8 cellular contexts compared by ENCODE assay signal in genomic region chrX:112642349-112642748, GRCh38. TPM values are rescaled to one million over a fixed set of nuclear protein-coding genes. Genes with fewer than 3 reads are reported as not detected.
A peak's percentile ranks its signal among the peaks of the same experiment; 100 is the strongest.
DNase-seq lines count a peak whose midpoint lies in the region; ATAC-seq and TF ChIP-seq lines count a peak whose summit lies in the region.

No MANE protein-coding gene starts in this region.

- no peak for TF ChIP-seq POLR2A in prostate gland (IDR thresholded peaks at IDR 0.05)

- H3K4me3 ChIP-seq in heart right ventricle (no peak overlapping the region), prostate gland (no peak overlapping the region)

- H3K36me3 ChIP-seq in heart right ventricle, result no peaks in the 10 kb centered on the region
- no peaks in the 10 kb centered on the region for H3K36me3 ChIP-seq in prostate gland

- 0 to 2% methylated on average over 3 of the region's 3 CpGs for WGBS in heart right ventricle, 2 donors
- 2% methylated on average over 3 of the region's 3 CpGs for WGBS in prostate gland

- H3K9me3 ChIP-seq in heart right ventricle, result no peaks in the 10 kb centered on the region
- H3K9me3 ChIP-seq in prostate gland, result no peaks in the 10 kb centered on the region

- intact Hi-C loops in heart right ventricle (cut with DNase I), result loop anchor here in 4 of 10 donors (2.0 to 10.0 kb wide), 3 partner anchors 768 to 778 kb away; partner anchors contain the start of gene TRPC5OS (in 1 of the 4)
- intact Hi-C loops in prostate gland (cut with DNase I), result loop anchor here (5.0 kb wide), 1 partner anchor 775 kb away; no protein-coding TSS in a partner anchor

- no peaks in the 10 kb centered on the region for H3K4me1 ChIP-seq in heart right ventricle
- H3K4me1 ChIP-seq in prostate gland (replicated peaks), result no peaks in the 10 kb centered on the region

- ATAC-seq in HG03520 (IDR thresholded peaks at IDR 0.05; ENCODE audit: unreplicated experiment) (peak; percentile 27), heart right ventricle (peak in 6 of 8 donors; percentile 51 to 71 (median 54)), HG02938 (IDR thresholded peaks at IDR 0.05; ENCODE audit: unreplicated experiment) (no peak)

- H3K27me3 ChIP-seq in heart right ventricle (peaks cover 0 to 14% (median 0%) of the 10 kb centered on the region in 7 donors), prostate gland (replicated peaks; ENCODE audit: insufficient read depth) (no peaks in the 10 kb centered on the region)

- DNase-seq in GM03348 (ENCODE audit: low spot score) (peak; percentile 47), NCI-H748 treated with DMSO at 0.1 percent for 48 hours (lab: John Stamatoyannopoulos, UW) (peak; percentile 2), amniotic stem cell (lab: John Stamatoyannopoulos, UW) (peak; percentile 39), heart right ventricle (peak in 1 of 2 donors; percentile 7), prostate gland (ENCODE audit: low spot score) (peak; percentile 5)

- TF ChIP-seq CTCF in 22Rv1 (IDR thresholded peaks at IDR 0.05) (peak; percentile 50), heart right ventricle (IDR thresholded peaks at IDR 0.05) (peak; percentile 14 to 73 (median 64)), prostate gland (IDR thresholded peaks at IDR 0.05) (peak in 3 of 4 experiments; percentile 50 to 69 (median 58))

- H3K27ac ChIP-seq in 22Rv1 (no peak overlapping the region), heart right ventricle (no peak overlapping the region), prostate gland (no peak overlapping the region)

RNA-seq across cellular contexts. Expression of gene LHFPL1, which starts 37.4 kb away (rescaled TPM):
- under 1 TPM in 6 of 10 donors, not detected in 4; 0.14 to 0.81 (median 0.30) TPM for total RNA-seq in heart right ventricle
- under 1 TPM; 0.04 to 0.29 TPM for polyA plus RNA-seq in heart right ventricle
- 1 to 10 TPM in 1 of 2 donors, under 1 TPM in 1; 0.85 to 1.0 TPM for total RNA-seq in prostate gland
